2 cellular contexts compared by ENCODE assay signal in genomic region chr11:71248656-71249055, GRCh38.
TF ChIP-seq lines count a peak whose summit lies in the region.

No MANE protein-coding gene starts in this region.

TF ChIP-seq in WTC11, 78 proteins besides CTCF, POLR2A, EP300 and RAD21:
- TF ChIP-seq JUN (CRISPR knock-in tag; IDR thresholded peaks at IDR 0.05): no peak
- TF ChIP-seq TEAD4 (CRISPR knock-in tag; IDR thresholded peaks at IDR 0.05): no peak
- TF ChIP-seq TCF7 (CRISPR knock-in tag; IDR thresholded peaks at IDR 0.05; ENCODE audit: low read depth): no peak
- no peak for TF ChIP-seq ERG (CRISPR knock-in tag; IDR thresholded peaks at IDR 0.05)
- TF ChIP-seq NFYB (CRISPR knock-in tag; conservative IDR thresholded peaks at IDR 0.05; ENCODE audit: low read depth): no peak
- TF ChIP-seq PRRX2 (CRISPR knock-in tag; IDR thresholded peaks at IDR 0.05): no peak
- TF ChIP-seq ZNF671 (CRISPR knock-in tag; IDR thresholded peaks at IDR 0.05): no peak
- TF ChIP-seq STAT6 (CRISPR knock-in tag; conservative IDR thresholded peaks at IDR 0.05; ENCODE audit: low read depth): no peak
- TF ChIP-seq E2F1 (CRISPR knock-in tag; IDR thresholded peaks at IDR 0.05): no peak
- TF ChIP-seq HMGXB4 (CRISPR knock-in tag; IDR thresholded peaks at IDR 0.05): no peak
- TF ChIP-seq ZNF512 (CRISPR knock-in tag; IDR thresholded peaks at IDR 0.05; ENCODE audit: borderline replicate concordance): no peak
- TF ChIP-seq ZNF317 (CRISPR knock-in tag; IDR thresholded peaks at IDR 0.05; ENCODE audit: borderline replicate concordance, low read depth): no peak
- no peak for TF ChIP-seq CREB1 (CRISPR knock-in tag; IDR thresholded peaks at IDR 0.05)
- TF ChIP-seq SMAD3 (CRISPR knock-in tag; IDR thresholded peaks at IDR 0.05; ENCODE audit: borderline replicate concordance): no peak
- no peak for TF ChIP-seq ZNF416 (CRISPR knock-in tag; IDR thresholded peaks at IDR 0.05)
- TF ChIP-seq ZNF396 (CRISPR knock-in tag; IDR thresholded peaks at IDR 0.05; ENCODE audit: borderline replicate concordance): no peak
- TF ChIP-seq FOXP1 (CRISPR knock-in tag; IDR thresholded peaks at IDR 0.05; ENCODE audit: borderline replicate concordance): no peak
TF ChIP-seq in WTC11: peak in this region for 0.

TF ChIP-seq in HepG2, 621 proteins besides CTCF, POLR2A, EP300 and RAD21:
- peak; percentile 29; the same call in 1 of the 2 replicates for TF ChIP-seq POLR2G (IDR thresholded peaks at IDR 0.05; ENCODE audit: low read depth, low read length)
- no peak for TF ChIP-seq ZHX2 (IDR thresholded peaks at IDR 0.05; ENCODE audit: low read depth)
- no peak for TF ChIP-seq ZHX2 (CRISPR knock-in tag; IDR thresholded peaks at IDR 0.05; ENCODE audit: borderline replicate concordance)
- no peak for TF ChIP-seq NKX3-1 (CRISPR knock-in tag; IDR thresholded peaks at IDR 0.05)
- no peak for TF ChIP-seq ZNF446 (CRISPR knock-in tag; IDR thresholded peaks at IDR 0.05)
- TF ChIP-seq MXD3 (CRISPR knock-in tag; IDR thresholded peaks at IDR 0.05): no peak
